ENCODE assay signal across 28 cellular contexts in genomic region chr1:219749370-219749769, GRCh38.
"Had no signal": no experiment of that assay in that cellular context is flagged by ENCODE, and none has a peak within 500 bp of the region (broad histone marks: within the 10 kb centered on the region; RNA-seq: fewer than 3 reads in every experiment).

No MANE protein-coding gene starts in this region.

- H3K4me1 ChIP-seq: colonic mucosa, esophagus squamous epithelium, foreskin keratinocyte, gastrocnemius medialis, gastroesophageal sphincter had no signal

- H3K27me3 ChIP-seq: colonic mucosa, esophagus muscularis mucosa, esophagus squamous epithelium, foreskin keratinocyte, gastrocnemius medialis, gastroesophageal sphincter, heart left ventricle, heart right ventricle had no signal

- ATAC-seq: effector memory CD8-positive, alpha-beta T cell; esophagus mucosa; foreskin keratinocyte; gastrocnemius medialis; gastroesophageal sphincter; heart left ventricle; heart right ventricle had no signal

- H3K36me3 ChIP-seq: colonic mucosa, esophagus muscularis mucosa, esophagus squamous epithelium, gastrocnemius medialis, gastroesophageal sphincter, heart left ventricle, heart right ventricle had no signal

- H3K9me3 ChIP-seq: colonic mucosa, esophagus muscularis mucosa, esophagus squamous epithelium, gastrocnemius medialis, gastroesophageal sphincter, heart left ventricle, heart right ventricle had no signal

- DNase-seq: colonic mucosa; cortex of kidney; dermis blood vessel endothelial cell; dorsolateral prefrontal cortex; effector CD4-positive, alpha-beta T cell; effector CD8-positive, alpha-beta T cell; effector memory CD4-positive, alpha-beta T cell; effector memory CD8-positive, alpha-beta T cell; endodermal cell; erythroblast; esophagus squamous epithelium; foreskin fibroblast; foreskin keratinocyte; foreskin melanocyte; gastrocnemius medialis; glutamatergic neuron; head of caudate nucleus; heart left ventricle; heart right ventricle had no signal

- H3K4me3 ChIP-seq: colonic mucosa, coronary artery, dorsolateral prefrontal cortex, esophagus muscularis mucosa, esophagus squamous epithelium, gastrocnemius medialis, gastroesophageal sphincter, heart left ventricle, heart right ventricle had no signal

- FAIRE-seq: colon, endometrium, endothelial cell of umbilical vein, frontal cortex had no signal

- H3K27ac ChIP-seq: colonic mucosa, coronary artery, dorsolateral prefrontal cortex, epithelial cell of prostate, esophagus muscularis mucosa, esophagus squamous epithelium, foreskin keratinocyte, gastrocnemius medialis, gastroesophageal sphincter, heart left ventricle, heart right ventricle had no signal
